Comparison of ENCODE assay signal across 1 cellular context in the genomic region with DNA sequence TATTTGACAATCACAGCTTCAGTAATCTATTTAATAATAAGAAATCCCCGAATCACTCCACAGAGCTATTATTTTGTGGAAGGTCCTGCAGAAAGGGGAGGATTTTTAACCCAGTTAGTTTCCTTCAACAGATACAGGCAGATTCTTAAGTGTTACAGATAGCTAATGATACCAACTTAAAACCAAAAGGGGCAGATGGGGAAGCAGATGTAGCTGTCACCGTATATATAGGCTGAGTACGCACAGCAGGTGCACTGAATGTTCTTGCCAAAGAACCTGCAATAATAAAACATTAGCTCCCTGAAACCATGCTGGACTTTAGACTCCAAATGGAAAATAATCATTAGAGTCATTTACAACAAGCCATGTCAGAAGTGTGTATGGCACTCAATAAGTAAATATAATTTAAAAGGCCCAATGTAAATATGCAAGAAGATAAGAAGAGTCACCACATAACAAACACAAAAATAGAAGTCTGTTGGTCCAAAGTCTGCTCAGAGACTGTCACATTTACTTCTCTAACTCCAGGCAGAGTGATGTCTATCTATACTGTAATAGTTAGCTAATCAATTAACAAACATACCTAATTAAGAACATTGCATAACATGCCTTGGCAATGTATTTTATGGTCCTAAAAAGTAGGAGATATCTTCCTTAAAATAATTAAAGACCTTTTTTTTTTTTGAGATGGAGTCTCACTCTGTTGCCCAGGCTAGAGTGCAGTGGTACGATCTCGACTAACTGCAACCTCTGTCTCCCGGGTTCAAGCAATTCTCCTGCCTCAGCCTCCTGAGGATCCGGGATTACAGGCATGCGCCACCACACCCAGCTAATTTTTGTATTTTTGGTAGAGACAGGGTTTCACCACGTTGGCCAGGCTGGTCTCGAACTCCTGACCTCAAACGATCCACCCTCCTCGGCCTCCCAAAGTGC.
TF ChIP-seq lines count a peak whose summit lies in the region.

No MANE protein-coding gene starts in this region.

TF ChIP-seq in HepG2, 621 proteins besides CTCF, POLR2A, EP300 and RAD21 (continued from another document and continues in another):
- TF ChIP-seq, protein P1, sequence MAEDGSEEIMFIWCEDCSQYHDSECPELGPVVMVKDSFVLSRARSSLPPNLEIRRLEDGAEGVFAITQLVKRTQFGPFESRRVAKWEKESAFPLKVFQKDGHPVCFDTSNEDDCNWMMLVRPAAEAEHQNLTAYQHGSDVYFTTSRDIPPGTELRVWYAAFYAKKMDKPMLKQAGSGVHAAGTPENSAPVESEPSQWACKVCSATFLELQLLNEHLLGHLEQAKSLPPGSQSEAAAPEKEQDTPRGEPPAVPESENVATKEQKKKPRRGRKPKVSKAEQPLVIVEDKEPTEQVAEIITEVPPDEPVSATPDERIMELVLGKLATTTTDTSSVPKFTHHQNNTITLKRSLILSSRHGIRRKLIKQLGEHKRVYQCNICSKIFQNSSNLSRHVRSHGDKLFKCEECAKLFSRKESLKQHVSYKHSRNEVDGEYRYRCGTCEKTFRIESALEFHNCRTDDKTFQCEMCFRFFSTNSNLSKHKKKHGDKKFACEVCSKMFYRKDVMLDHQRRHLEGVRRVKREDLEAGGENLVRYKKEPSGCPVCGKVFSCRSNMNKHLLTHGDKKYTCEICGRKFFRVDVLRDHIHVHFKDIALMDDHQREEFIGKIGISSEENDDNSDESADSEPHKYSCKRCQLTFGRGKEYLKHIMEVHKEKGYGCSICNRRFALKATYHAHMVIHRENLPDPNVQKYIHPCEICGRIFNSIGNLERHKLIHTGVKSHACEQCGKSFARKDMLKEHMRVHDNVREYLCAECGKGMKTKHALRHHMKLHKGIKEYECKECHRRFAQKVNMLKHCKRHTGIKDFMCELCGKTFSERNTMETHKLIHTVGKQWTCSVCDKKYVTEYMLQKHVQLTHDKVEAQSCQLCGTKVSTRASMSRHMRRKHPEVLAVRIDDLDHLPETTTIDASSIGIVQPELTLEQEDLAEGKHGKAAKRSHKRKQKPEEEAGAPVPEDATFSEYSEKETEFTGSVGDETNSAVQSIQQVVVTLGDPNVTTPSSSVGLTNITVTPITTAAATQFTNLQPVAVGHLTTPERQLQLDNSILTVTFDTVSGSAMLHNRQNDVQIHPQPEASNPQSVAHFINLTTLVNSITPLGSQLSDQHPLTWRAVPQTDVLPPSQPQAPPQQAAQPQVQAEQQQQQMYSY (CRISPR knock-in tag; IDR thresholded peaks at IDR 0.05): no peak
- TF ChIP-seq ZNF781 (CRISPR knock-in tag; IDR thresholded peaks at IDR 0.05; ENCODE audit: borderline replicate concordance, not compliant biosample characterization): no peak
- peak; percentile 98 for TF ChIP-seq ZNF264 (CRISPR knock-in tag; IDR thresholded peaks at IDR 0.05)
- TF ChIP-seq SOX5 (CRISPR knock-in tag; IDR thresholded peaks at IDR 0.05; ENCODE audit: borderline replicate concordance): peak; percentile 99
- TF ChIP-seq BCL6 (CRISPR knock-in tag; IDR thresholded peaks at IDR 0.05): peak; percentile 98
- no peak for TF ChIP-seq HNRNPK (IDR thresholded peaks at IDR 0.05; ENCODE audit: low read depth, low read length, poor library complexity, severe bottlenecking)
- TF ChIP-seq, protein P2, sequence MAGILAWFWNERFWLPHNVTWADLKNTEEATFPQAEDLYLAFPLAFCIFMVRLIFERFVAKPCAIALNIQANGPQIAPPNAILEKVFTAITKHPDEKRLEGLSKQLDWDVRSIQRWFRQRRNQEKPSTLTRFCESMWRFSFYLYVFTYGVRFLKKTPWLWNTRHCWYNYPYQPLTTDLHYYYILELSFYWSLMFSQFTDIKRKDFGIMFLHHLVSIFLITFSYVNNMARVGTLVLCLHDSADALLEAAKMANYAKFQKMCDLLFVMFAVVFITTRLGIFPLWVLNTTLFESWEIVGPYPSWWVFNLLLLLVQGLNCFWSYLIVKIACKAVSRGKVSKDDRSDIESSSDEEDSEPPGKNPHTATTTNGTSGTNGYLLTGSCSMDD (CRISPR knock-in tag; IDR thresholded peaks at IDR 0.05): no peak
- TF ChIP-seq STAT5B (CRISPR knock-in tag; IDR thresholded peaks at IDR 0.05): peak; percentile 97
- TF ChIP-seq PHF5A (CRISPR knock-in tag; IDR thresholded peaks at IDR 0.05; ENCODE audit: low read depth, unreplicated experiment): peak; percentile 99
- TF ChIP-seq RBAK (CRISPR knock-in tag; IDR thresholded peaks at IDR 0.05): peak; percentile 93
- TF ChIP-seq, protein P3, sequence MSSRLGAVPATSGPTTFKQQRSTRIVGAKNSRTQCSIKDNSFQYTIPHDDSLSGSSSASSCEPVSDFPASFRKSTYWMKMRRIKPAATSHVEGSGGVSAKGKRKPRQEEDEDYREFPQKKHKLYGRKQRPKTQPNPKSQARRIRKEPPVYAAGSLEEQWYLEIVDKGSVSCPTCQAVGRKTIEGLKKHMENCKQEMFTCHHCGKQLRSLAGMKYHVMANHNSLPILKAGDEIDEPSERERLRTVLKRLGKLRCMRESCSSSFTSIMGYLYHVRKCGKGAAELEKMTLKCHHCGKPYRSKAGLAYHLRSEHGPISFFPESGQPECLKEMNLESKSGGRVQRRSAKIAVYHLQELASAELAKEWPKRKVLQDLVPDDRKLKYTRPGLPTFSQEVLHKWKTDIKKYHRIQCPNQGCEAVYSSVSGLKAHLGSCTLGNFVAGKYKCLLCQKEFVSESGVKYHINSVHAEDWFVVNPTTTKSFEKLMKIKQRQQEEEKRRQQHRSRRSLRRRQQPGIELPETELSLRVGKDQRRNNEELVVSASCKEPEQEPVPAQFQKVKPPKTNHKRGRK (CRISPR knock-in tag; IDR thresholded peaks at IDR 0.05): no peak; the same call in 1 of the 2 replicates
- TF ChIP-seq ELF3 (CRISPR knock-in tag; IDR thresholded peaks at IDR 0.05): peak; percentile 98
- TF ChIP-seq POLR2AphosphoS5 (IDR thresholded peaks at IDR 0.05; ENCODE audit: low read depth, low read length): no peak; the same call in 1 of the 2 replicates
- TF ChIP-seq ZNF234 (CRISPR knock-in tag; conservative IDR thresholded peaks at IDR 0.05): 0 out of 2 replicates have a peak, but pooled peaks have one; percentile 12
- TF ChIP-seq JUN (CRISPR knock-in tag; IDR thresholded peaks at IDR 0.05): peak; percentile 92
- TF ChIP-seq, protein P4, sequence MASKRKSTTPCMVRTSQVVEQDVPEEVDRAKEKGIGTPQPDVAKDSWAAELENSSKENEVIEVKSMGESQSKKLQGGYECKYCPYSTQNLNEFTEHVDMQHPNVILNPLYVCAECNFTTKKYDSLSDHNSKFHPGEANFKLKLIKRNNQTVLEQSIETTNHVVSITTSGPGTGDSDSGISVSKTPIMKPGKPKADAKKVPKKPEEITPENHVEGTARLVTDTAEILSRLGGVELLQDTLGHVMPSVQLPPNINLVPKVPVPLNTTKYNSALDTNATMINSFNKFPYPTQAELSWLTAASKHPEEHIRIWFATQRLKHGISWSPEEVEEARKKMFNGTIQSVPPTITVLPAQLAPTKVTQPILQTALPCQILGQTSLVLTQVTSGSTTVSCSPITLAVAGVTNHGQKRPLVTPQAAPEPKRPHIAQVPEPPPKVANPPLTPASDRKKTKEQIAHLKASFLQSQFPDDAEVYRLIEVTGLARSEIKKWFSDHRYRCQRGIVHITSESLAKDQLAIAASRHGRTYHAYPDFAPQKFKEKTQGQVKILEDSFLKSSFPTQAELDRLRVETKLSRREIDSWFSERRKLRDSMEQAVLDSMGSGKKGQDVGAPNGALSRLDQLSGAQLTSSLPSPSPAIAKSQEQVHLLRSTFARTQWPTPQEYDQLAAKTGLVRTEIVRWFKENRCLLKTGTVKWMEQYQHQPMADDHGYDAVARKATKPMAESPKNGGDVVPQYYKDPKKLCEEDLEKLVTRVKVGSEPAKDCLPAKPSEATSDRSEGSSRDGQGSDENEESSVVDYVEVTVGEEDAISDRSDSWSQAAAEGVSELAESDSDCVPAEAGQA (IDR thresholded peaks at IDR 0.05; ENCODE audit: low read depth): no peak
- TF ChIP-seq, protein P4 (CRISPR knock-in tag; IDR thresholded peaks at IDR 0.05; ENCODE audit: borderline replicate concordance): peak; percentile 76; the same call in 1 of the 2 replicates
- TF ChIP-seq NR1H2 (CRISPR knock-in tag; IDR thresholded peaks at IDR 0.05; ENCODE audit: borderline replicate concordance, low read depth): no peak
- TF ChIP-seq ZNF296 (CRISPR knock-in tag; conservative IDR thresholded peaks at IDR 0.05): no peak
- peak; percentile 96 for TF ChIP-seq FOXO1 (CRISPR knock-in tag; IDR thresholded peaks at IDR 0.05)
- TF ChIP-seq, protein P5, sequence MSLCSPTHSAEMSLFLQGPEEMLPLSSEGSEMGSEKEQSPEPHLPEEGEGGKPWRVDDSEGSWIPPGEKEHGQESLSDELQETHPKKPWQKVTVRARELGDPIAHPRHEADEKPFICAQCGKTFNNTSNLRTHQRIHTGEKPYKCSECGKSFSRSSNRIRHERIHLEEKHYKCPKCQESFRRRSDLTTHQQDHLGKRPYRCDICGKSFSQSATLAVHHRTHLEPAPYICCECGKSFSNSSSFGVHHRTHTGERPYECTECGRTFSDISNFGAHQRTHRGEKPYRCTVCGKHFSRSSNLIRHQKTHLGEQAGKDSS (CRISPR knock-in tag; IDR thresholded peaks at IDR 0.05; ENCODE audit: borderline replicate concordance, low read depth): 0 out of 2 replicates have a peak, but pooled peaks have one; percentile 51
- TF ChIP-seq SALL1 (CRISPR knock-in tag; IDR thresholded peaks at IDR 0.05): peak; percentile 87
- TF ChIP-seq ZNF124 (CRISPR knock-in tag; IDR thresholded peaks at IDR 0.05): peak; percentile 96
- no peak for TF ChIP-seq ZBTB8A (CRISPR knock-in tag; IDR thresholded peaks at IDR 0.05; ENCODE audit: borderline replicate concordance, low read depth)
- TF ChIP-seq ZBTB1 (CRISPR knock-in tag; IDR thresholded peaks at IDR 0.05; ENCODE audit: borderline replicate concordance): no peak
- peak; percentile 85 for TF ChIP-seq ZNF292 (CRISPR knock-in tag; IDR thresholded peaks at IDR 0.05; ENCODE audit: borderline replicate concordance, low read depth)
- TF ChIP-seq, protein P6, sequence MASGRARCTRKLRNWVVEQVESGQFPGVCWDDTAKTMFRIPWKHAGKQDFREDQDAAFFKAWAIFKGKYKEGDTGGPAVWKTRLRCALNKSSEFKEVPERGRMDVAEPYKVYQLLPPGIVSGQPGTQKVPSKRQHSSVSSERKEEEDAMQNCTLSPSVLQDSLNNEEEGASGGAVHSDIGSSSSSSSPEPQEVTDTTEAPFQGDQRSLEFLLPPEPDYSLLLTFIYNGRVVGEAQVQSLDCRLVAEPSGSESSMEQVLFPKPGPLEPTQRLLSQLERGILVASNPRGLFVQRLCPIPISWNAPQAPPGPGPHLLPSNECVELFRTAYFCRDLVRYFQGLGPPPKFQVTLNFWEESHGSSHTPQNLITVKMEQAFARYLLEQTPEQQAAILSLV (CRISPR knock-in tag; IDR thresholded peaks at IDR 0.05; ENCODE audit: borderline replicate concordance): no peak
- no peak for TF ChIP-seq PHF20 (CRISPR knock-in tag; IDR thresholded peaks at IDR 0.05)
- 0 out of 2 replicates have a peak, but pooled peaks have one; percentile 29 for TF ChIP-seq MAFF (IDR thresholded peaks at IDR 0.05; ENCODE audit: low read depth, low read length)
- peak; percentile 99 for TF ChIP-seq CHD4 (IDR thresholded peaks at IDR 0.05; ENCODE audit: borderline replicate concordance, low read length)
- TF ChIP-seq MATR3 (CRISPR knock-in tag; IDR thresholded peaks at IDR 0.05): no peak
- TF ChIP-seq, protein P7, sequence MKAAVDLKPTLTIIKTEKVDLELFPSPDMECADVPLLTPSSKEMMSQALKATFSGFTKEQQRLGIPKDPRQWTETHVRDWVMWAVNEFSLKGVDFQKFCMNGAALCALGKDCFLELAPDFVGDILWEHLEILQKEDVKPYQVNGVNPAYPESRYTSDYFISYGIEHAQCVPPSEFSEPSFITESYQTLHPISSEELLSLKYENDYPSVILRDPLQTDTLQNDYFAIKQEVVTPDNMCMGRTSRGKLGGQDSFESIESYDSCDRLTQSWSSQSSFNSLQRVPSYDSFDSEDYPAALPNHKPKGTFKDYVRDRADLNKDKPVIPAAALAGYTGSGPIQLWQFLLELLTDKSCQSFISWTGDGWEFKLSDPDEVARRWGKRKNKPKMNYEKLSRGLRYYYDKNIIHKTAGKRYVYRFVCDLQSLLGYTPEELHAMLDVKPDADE (CRISPR knock-in tag; IDR thresholded peaks at IDR 0.05): no peak
- no peak for TF ChIP-seq RELA (CRISPR knock-in tag; IDR thresholded peaks at IDR 0.05)
- TF ChIP-seq KDM3A (CRISPR knock-in tag; IDR thresholded peaks at IDR 0.05; ENCODE audit: low read depth): peak; percentile 95
- TF ChIP-seq, protein P8, sequence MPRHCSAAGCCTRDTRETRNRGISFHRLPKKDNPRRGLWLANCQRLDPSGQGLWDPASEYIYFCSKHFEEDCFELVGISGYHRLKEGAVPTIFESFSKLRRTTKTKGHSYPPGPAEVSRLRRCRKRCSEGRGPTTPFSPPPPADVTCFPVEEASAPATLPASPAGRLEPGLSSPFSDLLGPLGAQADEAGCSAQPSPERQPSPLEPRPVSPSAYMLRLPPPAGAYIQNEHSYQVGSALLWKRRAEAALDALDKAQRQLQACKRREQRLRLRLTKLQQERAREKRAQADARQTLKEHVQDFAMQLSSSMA (CRISPR knock-in tag; IDR thresholded peaks at IDR 0.05): no peak
- no peak for TF ChIP-seq SOX6 (IDR thresholded peaks at IDR 0.05)
- peak; percentile 98 for TF ChIP-seq SOX6 (CRISPR knock-in tag; IDR thresholded peaks at IDR 0.05)
- no peak for TF ChIP-seq YY1 (IDR thresholded peaks at IDR 0.05; ENCODE audit: insufficient read depth, insufficient replicate concordance, low read depth, low read length)
- peak; percentile 91; the same call in 1 of the 2 replicates for TF ChIP-seq RFXAP (CRISPR knock-in tag; IDR thresholded peaks at IDR 0.05; ENCODE audit: borderline replicate concordance)
- TF ChIP-seq SRSF4 (IDR thresholded peaks at IDR 0.05; ENCODE audit: low read depth, low read length, poor library complexity, severe bottlenecking): no peak
- TF ChIP-seq MIER3 (CRISPR knock-in tag; IDR thresholded peaks at IDR 0.05; ENCODE audit: borderline replicate concordance): peak; percentile 99
- TF ChIP-seq NFE2L1 (CRISPR knock-in tag; IDR thresholded peaks at IDR 0.05; ENCODE audit: borderline replicate concordance): no peak
- peak; percentile 84 for TF ChIP-seq YEATS4 (CRISPR knock-in tag; IDR thresholded peaks at IDR 0.05; ENCODE audit: borderline replicate concordance)
- TF ChIP-seq HDAC6 (IDR thresholded peaks at IDR 0.05; ENCODE audit: low read depth, low read length): peak; percentile 77; the same call in 1 of the 2 replicates
